Comparison of ENCODE assay signal across 2 cellular contexts in the genomic region with DNA sequence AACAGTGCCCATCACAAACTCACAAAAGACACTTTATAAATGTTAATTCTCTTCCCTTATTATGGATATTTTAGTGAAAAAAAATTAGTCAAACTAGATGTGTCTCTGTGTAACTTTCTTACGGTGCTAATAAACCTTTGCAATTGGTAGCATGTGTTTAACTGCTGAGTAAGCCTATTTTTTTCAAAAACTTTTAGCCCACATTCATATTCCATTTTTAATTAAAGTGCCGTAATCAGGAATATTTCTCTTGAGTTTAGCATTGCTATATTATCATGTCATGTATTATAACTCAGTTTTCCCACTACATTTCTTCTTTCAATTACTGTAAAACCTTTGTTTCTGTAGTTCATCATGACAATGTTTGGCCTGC.
TF ChIP-seq lines count a peak whose summit lies in the region.

No MANE protein-coding gene starts in this region.

TF ChIP-seq in H1, 55 proteins besides CTCF, POLR2A, EP300 and RAD21:
- TF ChIP-seq MAFK (IDR thresholded peaks at IDR 0.05; ENCODE audit: low read depth, low read length) (peak; percentile 17; the same call in 1 of the 2 replicates), BRCA1 (IDR thresholded peaks at IDR 0.05; ENCODE audit: low read depth, low read length) (no peak)

TF ChIP-seq in HEK293T, 16 proteins besides CTCF, POLR2A, EP300 and RAD21:
- TF ChIP-seq HDGF (IDR thresholded peaks at IDR 0.05; ENCODE audit: borderline replicate concordance) (no peak), FOXK2 (IDR thresholded peaks at IDR 0.05) (no peak), FOXA1 (IDR thresholded peaks at IDR 0.05) (no peak), ARNT (IDR thresholded peaks at IDR 0.05) (no peak), FOXM1 (IDR thresholded peaks at IDR 0.05; ENCODE audit: borderline replicate concordance) (no peak), NFRKB (IDR thresholded peaks at IDR 0.05) (no peak), ELF4 (IDR thresholded peaks at IDR 0.05) (no peak), SP1 (IDR thresholded peaks at IDR 0.05) (no peak), TARDBP (IDR thresholded peaks at IDR 0.05) (no peak), ZNF384 (IDR thresholded peaks at IDR 0.05) (no peak), LEF1 (IDR thresholded peaks at IDR 0.05; ENCODE audit: borderline replicate concordance) (no peak), L3MBTL2 (conservative IDR thresholded peaks at IDR 0.05) (no peak), SUZ12 (IDR thresholded peaks at IDR 0.05) (no peak), BHLHE40 (IDR thresholded peaks at IDR 0.05; ENCODE audit: borderline replicate concordance) (no peak), CTBP1 (IDR thresholded peaks at IDR 0.05; ENCODE audit: borderline replicate concordance) (no peak)
- TF ChIP-seq, protein P1, sequence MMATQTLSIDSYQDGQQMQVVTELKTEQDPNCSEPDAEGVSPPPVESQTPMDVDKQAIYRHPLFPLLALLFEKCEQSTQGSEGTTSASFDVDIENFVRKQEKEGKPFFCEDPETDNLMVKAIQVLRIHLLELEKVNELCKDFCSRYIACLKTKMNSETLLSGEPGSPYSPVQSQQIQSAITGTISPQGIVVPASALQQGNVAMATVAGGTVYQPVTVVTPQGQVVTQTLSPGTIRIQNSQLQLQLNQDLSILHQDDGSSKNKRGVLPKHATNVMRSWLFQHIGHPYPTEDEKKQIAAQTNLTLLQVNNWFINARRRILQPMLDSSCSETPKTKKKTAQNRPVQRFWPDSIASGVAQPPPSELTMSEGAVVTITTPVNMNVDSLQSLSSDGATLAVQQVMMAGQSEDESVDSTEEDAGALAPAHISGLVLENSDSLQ (IDR thresholded peaks at IDR 0.05) = no peak
